ENCODE assay signal across 27 cellular contexts in genomic region chr12:49559011-49559675, GRCh38. TPM values are rescaled to one million over a fixed set of nuclear protein-coding genes. Genes with fewer than 3 reads are reported as not detected.
"Had no signal": no experiment of that assay in that cellular context is flagged by ENCODE, and none has a peak within 500 bp of the region (broad histone marks: within the 10 kb centered on the region; RNA-seq: fewer than 3 reads in every experiment).

No MANE protein-coding gene starts in this region.

- H3K4me3 Mint-ChIP-seq: activated B cell treated with CpG ODN at 0.5 μM for 24 hours; activated CD8-positive, alpha-beta T cell treated with anti-CD3 and anti-CD28 coated beads for 36 hours; activated naive CD4-positive, alpha-beta T cell treated with anti-CD3 and anti-CD28 coated beads, Interleukin-2, amount 10 ng/mL, durations not matched to agents 7 days and 5 days had no signal

- H3K27me3 Mint-ChIP-seq: activated B cell treated with CpG ODN at 0.5 μM for 24 hours; activated CD8-positive, alpha-beta T cell treated with anti-CD3 and anti-CD28 coated beads for 36 hours; activated naive CD4-positive, alpha-beta T cell treated with anti-CD3 and anti-CD28 coated beads, Interleukin-2, amount 10 ng/mL, durations not matched to agents 7 days and 5 days had no signal

- H3K27me3 ChIP-seq: Peyer's patch had no signal

- H3K4me1 ChIP-seq: Peyer's patch had no signal

- H3K27ac ChIP-seq: Peyer's patch, VCaP had no signal

- H3K4me3 ChIP-seq: K562, Peyer's patch had no signal

- H3K4me1 Mint-ChIP-seq: activated B cell treated with CpG ODN at 0.5 μM for 24 hours, brain had no signal

- H3K9me3 Mint-ChIP-seq: activated B cell treated with CpG ODN at 0.5 μM for 24 hours; activated CD8-positive, alpha-beta T cell treated with anti-CD3 and anti-CD28 coated beads for 36 hours; activated naive CD4-positive, alpha-beta T cell treated with anti-CD3 and anti-CD28 coated beads, Interleukin-2, amount 10 ng/mL, durations not matched to agents 7 days and 5 days; brain had no signal

- DNase-seq: activated B cell treated with CpG ODN at 0.5 μM for 24 hours; activated CD4-positive, alpha-beta T cell treated with anti-CD3 and anti-CD28 coated beads for 4 hours; activated CD4-positive, alpha-beta T cell treated with anti-CD3 and anti-CD28 coated beads, Interleukin-2, amount 50 U/mL, for 4 hours; activated CD4-positive, CD25-positive, alpha-beta regulatory T cell treated with anti-CD3 and anti-CD28 coated beads, Interleukin-2, amount 50 U/mL, for 72 hours; activated CD8-positive, alpha-beta T cell treated with anti-CD3 and anti-CD28 coated beads for 36 hours; activated effector memory CD4-positive, alpha-beta T cell treated with Interleukin-2 at 50 U/mL for 16 hours; activated naive CD4-positive, alpha-beta T cell treated with anti-CD3 and anti-CD28 coated beads, Interleukin-2, amount 10 ng/mL, durations not matched to agents 7 days and 5 days; activated T-cell treated with anti-CD3 and anti-CD28 coated beads, Interleukin-2, amount 50 U/mL, for 1 hour; anterior cingulate cortex; central memory CD4-positive, alpha-beta T cell; IMR-90; NCI-H1105; NCI-H1417 treated with DMSO at 0.1 percent for 48 hours; NCI-H187 treated with DMSO at 0.1 percent for 48 hours; NCI-H2081 treated with DMSO at 0.1 percent for 48 hours; NCI-H345; NCI-H526; NCI-H748 treated with DMSO at 0.1 percent for 48 hours; NK-92 treated with Interleukin-12 subunit alpha and Interleukin-12 subunit beta, amount 100 ng/mL, for 24 hours; PC-3; RPMI8226; SW 1271; T-helper 9 cell had no signal

- H3K27ac Mint-ChIP-seq: activated B cell treated with CpG ODN at 0.5 μM for 24 hours; activated CD8-positive, alpha-beta T cell treated with anti-CD3 and anti-CD28 coated beads for 36 hours; activated naive CD4-positive, alpha-beta T cell treated with anti-CD3 and anti-CD28 coated beads, Interleukin-2, amount 10 ng/mL, durations not matched to agents 7 days and 5 days; brain had no signal

- H3K9me3 ChIP-seq: Peyer's patch had no signal

- ATAC-seq: activated CD8-positive, alpha-beta T cell treated with anti-CD3 and anti-CD28 coated beads for 36 hours; K562; PC-3 had no signal

RNA-seq across cellular contexts. Expression of gene KCNH3, which starts 20.3 kb away (rescaled TPM):
- total RNA-seq: IMR-90 had no signal

RNA-seq across cellular contexts. Expression of gene FAM186B, which starts 46.3 kb away (rescaled TPM):
- total RNA-seq: activated CD8-positive, alpha-beta T cell treated with anti-CD3 and anti-CD28 coated beads for 36 hours had no signal
